ENCODE assay signal across 1 cellular context in the genomic region with DNA sequence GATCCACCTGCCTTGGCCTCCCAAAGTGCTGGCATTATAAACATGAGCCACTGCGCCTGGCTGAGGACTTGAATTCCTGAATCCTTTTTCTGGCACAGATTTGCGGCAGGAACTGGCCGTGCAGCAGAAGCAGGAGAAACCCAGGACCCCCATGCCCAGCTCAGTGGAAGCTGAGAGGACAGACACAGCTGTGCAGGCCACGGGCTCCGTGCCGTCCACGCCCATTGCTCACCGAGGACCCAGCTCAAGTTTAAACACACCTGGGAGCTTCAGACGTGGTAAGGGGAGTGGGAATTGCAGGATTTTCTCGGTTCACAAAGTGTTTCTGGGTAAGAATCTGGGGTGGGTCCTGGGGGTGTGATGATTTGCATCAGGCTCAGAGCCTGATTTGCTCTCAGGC.
TF ChIP-seq lines count a peak whose summit lies in the region.

No MANE protein-coding gene starts in this region.

TF ChIP-seq in HepG2, 621 proteins besides CTCF, POLR2A, EP300 and RAD21:
- TF ChIP-seq ZFP62 (CRISPR knock-in tag; IDR thresholded peaks at IDR 0.05) (no peak), AGO2 (optimal IDR thresholded peaks at IDR 0.05; ENCODE audit: low read depth, low read length) (peak; percentile 28)
